In the genomic region with DNA sequence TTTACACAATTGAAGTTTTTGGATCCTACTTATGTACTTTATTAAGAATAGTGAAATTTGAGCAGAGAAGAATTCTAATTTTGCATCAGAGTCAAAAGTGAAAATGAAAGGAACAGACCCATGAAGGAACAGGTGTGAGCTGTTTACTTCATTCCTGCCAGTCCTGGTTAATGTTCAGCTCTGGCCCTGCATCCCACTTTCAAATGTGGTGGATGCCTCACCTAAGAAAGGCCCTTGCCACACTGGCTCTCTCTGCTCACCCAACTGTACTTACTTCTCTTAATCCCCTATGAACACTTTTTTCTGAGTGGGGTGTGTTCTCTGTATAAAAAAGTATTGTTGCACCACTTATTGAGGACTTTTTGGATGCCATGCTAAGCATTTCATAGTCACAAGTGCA, we compare ENCODE assay signal across 8 cellular contexts.
DNase-seq lines count a peak whose midpoint lies in the region; ATAC-seq lines count a peak whose summit lies in the region.

No MANE protein-coding gene starts in this region.

- H3K27me3 Mint-ChIP-seq in activated naive CD8-positive, alpha-beta T cell treated with anti-CD3 and anti-CD28 coated beads, Interleukin-2, amount 50 U/mL, for 24 hours = peaks cover 1% of the 10 kb centered on the region
- H3K27me3 Mint-ChIP-seq in stimulated activated naive B cell treated with anti-CD40 and anti-IgM and Interleukin-4, amounts not matched to agents 10 μg/mL and 1 μg/mL and 100 μg/mL, for 72 hours = peaks cover 15 to 16% of the 10 kb centered on the region in 2 donors

- no peak overlapping the region for H3K27ac Mint-ChIP-seq in activated naive CD8-positive, alpha-beta T cell treated with anti-CD3 and anti-CD28 coated beads, Interleukin-2, amount 50 U/mL, for 24 hours
- no peak overlapping the region for H3K27ac Mint-ChIP-seq in stimulated activated naive B cell treated with anti-CD40 and anti-IgM and Interleukin-4, amounts not matched to agents 10 μg/mL and 1 μg/mL and 100 μg/mL, for 72 hours

- no peak overlapping the region for H3K4me3 Mint-ChIP-seq in activated naive CD8-positive, alpha-beta T cell treated with anti-CD3 and anti-CD28 coated beads, Interleukin-2, amount 50 U/mL, for 24 hours
- no peak overlapping the region for H3K4me3 Mint-ChIP-seq in stimulated activated naive B cell treated with anti-CD40 and anti-IgM and Interleukin-4, amounts not matched to agents 10 μg/mL and 1 μg/mL and 100 μg/mL, for 72 hours

- no peaks in the 10 kb centered on the region for H3K36me3 Mint-ChIP-seq in activated naive CD8-positive, alpha-beta T cell treated with anti-CD3 and anti-CD28 coated beads, Interleukin-2, amount 50 U/mL, for 24 hours (ENCODE audit: low read depth)
- no peaks in the 10 kb centered on the region for H3K36me3 Mint-ChIP-seq in stimulated activated naive B cell treated with anti-CD40 and anti-IgM and Interleukin-4, amounts not matched to agents 10 μg/mL and 1 μg/mL and 100 μg/mL, for 72 hours

- peak; percentile 95 for ATAC-seq in GM19452 (IDR thresholded peaks at IDR 0.05; ENCODE audit: unreplicated experiment)
- ATAC-seq in HG03159 (IDR thresholded peaks at IDR 0.05; ENCODE audit: unreplicated experiment) = peak; percentile 88
- ATAC-seq in activated naive CD8-positive, alpha-beta T cell treated with anti-CD3 and anti-CD28 coated beads, Interleukin-2, amount 50 U/mL, for 24 hours = peak; percentile 52
- ATAC-seq in stimulated activated naive B cell treated with anti-CD40 and anti-IgM and Interleukin-4, amounts not matched to agents 10 μg/mL and 1 μg/mL and 100 μg/mL, for 72 hours (replicated peaks) = no peak
- ATAC-seq in GM18858 (IDR thresholded peaks at IDR 0.05; ENCODE audit: unreplicated experiment) = no peak
- no peak for ATAC-seq in GM19328 (IDR thresholded peaks at IDR 0.05; ENCODE audit: unreplicated experiment)

- H3K4me1 Mint-ChIP-seq in activated naive CD8-positive, alpha-beta T cell treated with anti-CD3 and anti-CD28 coated beads, Interleukin-2, amount 50 U/mL, for 24 hours = peaks cover 21% of the 10 kb centered on the region
- peaks cover 21 to 29% of the 10 kb centered on the region in 2 donors for H3K4me1 Mint-ChIP-seq in stimulated activated naive B cell treated with anti-CD40 and anti-IgM and Interleukin-4, amounts not matched to agents 10 μg/mL and 1 μg/mL and 100 μg/mL, for 72 hours

- DNase-seq in DMS53 treated with DMSO at 0.1 percent for 48 hours (lab: John Stamatoyannopoulos, UW; ENCODE audit: unreplicated experiment) = peak; percentile 32
- DNase-seq in activated naive CD8-positive, alpha-beta T cell treated with anti-CD3 and anti-CD28 coated beads, Interleukin-2, amount 50 U/mL, for 24 hours = no peak
- no peak for DNase-seq in activated gamma-delta T cell treated with Interleukin-2 at 50 U/mL for 16 hours
- no peak for DNase-seq in stimulated activated naive B cell treated with anti-CD40 and anti-IgM and Interleukin-4, amounts not matched to agents 10 μg/mL and 1 μg/mL and 100 μg/mL, for 72 hours

- H3K9me3 Mint-ChIP-seq in activated naive CD8-positive, alpha-beta T cell treated with anti-CD3 and anti-CD28 coated beads, Interleukin-2, amount 50 U/mL, for 24 hours = peaks cover 5% of the 10 kb centered on the region
- H3K9me3 Mint-ChIP-seq in stimulated activated naive B cell treated with anti-CD40 and anti-IgM and Interleukin-4, amounts not matched to agents 10 μg/mL and 1 μg/mL and 100 μg/mL, for 72 hours = peaks cover 3% of the 10 kb centered on the region in 2 donors

Comparison
In these comparisons a context has a peak if more than half of its experiments do, and no peak if none do; other contexts are left out.
1. ATAC-seq: peak in GM19452 (single experiment), HG03159 (single experiment) and activated naive CD8-positive, alpha-beta T cell treated with anti-CD3 and anti-CD28 coated beads, Interleukin-2, amount 50 U/mL, for 24 hours (single experiment); none in stimulated activated naive B cell treated with anti-CD40 and anti-IgM and Interleukin-4, amounts not matched to agents 10 μg/mL and 1 μg/mL and 100 μg/mL, for 72 hours (0 of 2), GM18858 (single experiment) and GM19328 (single experiment).